ENCODE assay signal across 7 cellular contexts in the genomic region with DNA sequence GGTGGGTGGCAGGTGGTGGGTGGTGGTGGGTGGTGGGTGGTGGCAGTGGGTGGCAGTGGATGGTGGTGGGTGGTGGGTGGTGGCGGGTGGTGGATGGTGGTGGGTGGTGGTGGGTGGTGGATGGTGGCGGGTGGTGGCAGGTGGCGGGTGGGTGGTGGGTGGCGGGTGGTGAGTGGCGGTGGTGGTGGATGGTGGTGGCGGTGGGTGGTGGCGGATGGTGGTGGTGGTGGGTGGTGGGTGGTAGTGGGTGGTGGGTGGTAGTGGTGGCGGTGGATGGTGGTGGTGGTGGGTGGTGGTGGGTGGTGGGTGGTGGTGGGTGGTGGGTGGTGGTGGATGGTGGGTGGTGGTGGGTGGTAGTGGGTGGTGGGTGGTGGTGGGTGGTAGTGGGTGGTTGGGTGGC.
"Had no signal": no experiment of that assay in that cellular context is flagged by ENCODE, and none has a peak within 500 bp of the region (broad histone marks: within the 10 kb centered on the region; RNA-seq: fewer than 3 reads in every experiment).

No MANE protein-coding gene starts in this region.

- H3K27ac ChIP-seq: HL-60 had no signal

- H3K27me3 Mint-ChIP-seq: IgD-negative memory B cell had no signal

- H3K4me1 Mint-ChIP-seq: IgD-negative memory B cell had no signal

- H3K36me3 Mint-ChIP-seq: IgD-negative memory B cell had no signal

- ATAC-seq: HepG2, K562 had no signal

- DNase-seq: IMR-90, KBM-7, KG1 had no signal

- H3K27ac Mint-ChIP-seq: IgD-negative memory B cell had no signal

- H3K4me3 Mint-ChIP-seq: IgD-negative memory B cell had no signal

- H3K9me3 Mint-ChIP-seq: IgD-negative memory B cell had no signal
